ENCODE assay signal across 8 cellular contexts in the genomic region with DNA sequence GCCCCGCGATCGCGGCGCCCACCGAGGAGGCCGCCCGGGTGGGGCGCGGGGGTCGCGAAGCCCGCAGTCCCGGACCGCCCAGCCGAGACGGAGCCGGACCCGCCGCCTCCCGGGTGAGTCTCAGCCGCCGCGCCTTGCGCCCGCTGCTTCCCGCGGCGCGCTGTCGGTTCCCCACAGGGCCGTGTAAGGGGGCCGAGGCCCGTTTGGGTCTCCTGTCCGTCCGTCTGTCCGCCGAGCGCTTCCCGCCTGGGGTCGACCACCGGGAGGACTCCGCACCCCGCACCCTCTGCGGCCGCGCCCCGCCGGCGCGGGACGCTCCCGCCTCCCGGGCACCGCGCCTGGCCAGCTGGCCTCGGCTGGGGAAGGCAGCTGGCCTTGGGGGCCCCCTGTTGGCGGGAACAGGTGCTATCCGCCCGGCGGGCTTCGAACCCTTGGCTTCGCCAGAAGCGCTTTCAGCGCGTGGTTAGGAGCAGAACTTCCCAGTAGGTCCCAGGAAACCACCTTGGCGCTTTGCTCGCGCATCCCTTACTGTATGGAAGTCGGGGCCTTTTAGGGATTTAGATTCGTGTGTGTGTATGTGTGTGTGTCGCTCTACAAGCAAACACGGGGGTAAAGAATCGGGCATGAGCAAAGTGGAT. TPM values are rescaled to one million over a fixed set of nuclear protein-coding genes. Genes with fewer than 3 reads are reported as not detected.
DNase-seq lines count a peak whose midpoint lies in the region; ATAC-seq and TF ChIP-seq lines count a peak whose summit lies in the region.

No MANE protein-coding gene starts in this region.

- TF ChIP-seq CTCF in Loucy (conservative IDR thresholded peaks at IDR 0.05; ENCODE audit: low read length) (peak; percentile 37; the same call in 1 of the 2 replicates), fibroblast of pulmonary artery (IDR thresholded peaks at IDR 0.05; ENCODE audit: low read length, missing control alignments) (peak; percentile 46), upper lobe of left lung (IDR thresholded peaks at IDR 0.05) (peak; percentile 67 to 78 (median 74))
- peak; percentile 68 for TF ChIP-seq CTCF in activated CD8-positive, alpha-beta T cell treated with anti-CD3 and anti-CD28 coated beads for 36 hours (IDR thresholded peaks at IDR 0.05)

- no peaks in the 10 kb centered on the region for H3F3A ChIP-seq in Loucy (ENCODE audit: low read depth)

- no peaks in the 10 kb centered on the region for H3K9me3 ChIP-seq in Loucy (ENCODE audit: insufficient read depth, low read depth, low read length)
- no peaks in the 10 kb centered on the region for H3K9me3 ChIP-seq in naive thymus-derived CD4-positive, alpha-beta T cell (ENCODE audit: control insufficient read depth in 2 of 3, low read length in 3 of 3)
- H3K9me3 ChIP-seq in upper lobe of left lung = no peaks in the 10 kb centered on the region

- CTCF ChIA-PET in activated CD8-positive, alpha-beta T cell treated with anti-CD3 and anti-CD28 coated beads for 36 hours (lab: Charles Lee) = interaction anchor here (0.7 to 3.6 kb wide), 5 partner anchors 25 to 94 kb away, joined by 3 to 18 read pairs (median 4); no protein-coding TSS in a partner anchor
- CTCF ChIA-PET in naive thymus-derived CD4-positive, alpha-beta T cell (lab: Charles Lee) = no interaction called here

- H3K27me3 Mint-ChIP-seq in activated CD8-positive, alpha-beta T cell treated with anti-CD3 and anti-CD28 coated beads for 36 hours = peaks cover 44% of the 10 kb centered on the region
- H3K27me3 Mint-ChIP-seq in naive thymus-derived CD4-positive, alpha-beta T cell = peaks cover 41 to 71% (median 44%) of the 10 kb centered on the region in 5 donors

- peaks cover 23% of the 10 kb centered on the region for H3K4me1 Mint-ChIP-seq in activated CD8-positive, alpha-beta T cell treated with anti-CD3 and anti-CD28 coated beads for 36 hours (ENCODE audit: low read depth)
- H3K4me1 Mint-ChIP-seq in naive thymus-derived CD4-positive, alpha-beta T cell = peaks cover 8 to 43% (median 37%) of the 10 kb centered on the region in 7 donors

- no peaks in the 10 kb centered on the region for H3K9me2 ChIP-seq in Loucy (replicated peaks; ENCODE audit: low read depth, low read length)

- H3K4me1 ChIP-seq in Loucy (ENCODE audit: insufficient read depth, low read length, poor library complexity, severe bottlenecking) (no peaks in the 10 kb centered on the region), upper lobe of left lung (peaks cover 17 to 54% (median 46%) of the 10 kb centered on the region in 4 donors)
- H3K4me1 ChIP-seq in naive thymus-derived CD4-positive, alpha-beta T cell (ENCODE audit: control insufficient read depth in 2 of 2, insufficient read depth in 2 of 2, low read length in 2 of 2) = peaks cover 4 to 8% of the 10 kb centered on the region in 2 donors

- peak; percentile 65 for ATAC-seq in activated CD8-positive, alpha-beta T cell treated with anti-CD3 and anti-CD28 coated beads for 36 hours
- ATAC-seq in naive thymus-derived CD4-positive, alpha-beta T cell = peak; percentile 45
- ATAC-seq in upper lobe of left lung (ENCODE audit: low FRiP score in 2 of 2) = peak; percentile 48 to 76

- H3K79me2 ChIP-seq in Loucy (ENCODE audit: insufficient read depth, low read length) = no peaks in the 10 kb centered on the region

- 1% methylated on average over 34 of the region's 74 CpGs; no CpG with 5 or more reads in 1 of the 2 donors for WGBS in upper lobe of left lung, 2 donors

- H3K36me3 ChIP-seq in Loucy (ENCODE audit: insufficient read depth, low read length) (no peaks in the 10 kb centered on the region), upper lobe of left lung (no peaks in the 10 kb centered on the region)
- no peaks in the 10 kb centered on the region for H3K36me3 ChIP-seq in naive thymus-derived CD4-positive, alpha-beta T cell (ENCODE audit: control insufficient read depth in 2 of 3, insufficient read depth in 3 of 3, low read length in 3 of 3)

- TF ChIP-seq POLR2A in upper lobe of left lung (IDR thresholded peaks at IDR 0.05) = peak in 2 of 4 donors; percentile 2 to 55

- no peak overlapping the region for H2AFZ ChIP-seq in Loucy (ENCODE audit: low read length)

- H3K27ac Mint-ChIP-seq in activated CD8-positive, alpha-beta T cell treated with anti-CD3 and anti-CD28 coated beads for 36 hours = no peak overlapping the region
- no peak overlapping the region for H3K27ac Mint-ChIP-seq in naive thymus-derived CD4-positive, alpha-beta T cell

- no peaks in the 10 kb centered on the region for H4K20me1 ChIP-seq in Loucy (ENCODE audit: insufficient read depth, low read length, poor library complexity, severe bottlenecking)

- H3K4me3 ChIP-seq in Loucy (ENCODE audit: low read length, poor library complexity, severe bottlenecking) (no peak overlapping the region), fibroblast of pulmonary artery (replicated peaks; ENCODE audit: low read depth, low read length) (peak overlapping the region; percentile 63), upper lobe of left lung (peak overlapping the region; percentile 36 to 92 (median 70))
- H3K4me3 ChIP-seq in naive thymus-derived CD4-positive, alpha-beta T cell (ENCODE audit: low read length) = peak overlapping the region; percentile 20

- no peak overlapping the region for H3K27ac ChIP-seq in naive thymus-derived CD4-positive, alpha-beta T cell (ENCODE audit: low read depth, low read length)
- H3K27ac ChIP-seq in upper lobe of left lung = peak overlapping the region; percentile 88 to 93 (median 90)

- intact Hi-C loops in activated CD8-positive, alpha-beta T cell treated with anti-CD3 and anti-CD28 coated beads for 36 hours (cut with micrococcal nuclease) = loop anchor here (10.0 kb wide), 1 partner anchor 121 kb away; no protein-coding TSS in a partner anchor
- intact Hi-C loops in naive thymus-derived CD4-positive, alpha-beta T cell (cut with micrococcal nuclease) = no loop called here

- H3K9me3 Mint-ChIP-seq in activated CD8-positive, alpha-beta T cell treated with anti-CD3 and anti-CD28 coated beads for 36 hours = no peaks in the 10 kb centered on the region
- H3K9me3 Mint-ChIP-seq in naive thymus-derived CD4-positive, alpha-beta T cell = peaks cover 0 to 6% (median 0%) of the 10 kb centered on the region in 11 donors

- peak; percentile 9 to 15 for DNase-seq in NCI-H2081 (lab: John Stamatoyannopoulos, UW)
- no peak for DNase-seq in NCI-H2081 treated with DMSO at 0.1 percent for 48 hours (lab: John Stamatoyannopoulos, UW)
- DNase-seq in activated CD8-positive, alpha-beta T cell treated with anti-CD3 and anti-CD28 coated beads for 36 hours = peak; percentile 43
- DNase-seq in fibroblast of pulmonary artery (ENCODE audit: low read depth) = peak; percentile 64
- DNase-seq in naive thymus-derived CD4-positive, alpha-beta T cell = peak in 2 of 9 donors; percentile 5 to 51
- peak; percentile 48 to 93 for DNase-seq in upper lobe of left lung
- DNase-seq in NK-92 (lab: John Stamatoyannopoulos, UW; ENCODE audit: unreplicated experiment) = no peak

- peak overlapping the region; percentile 18 for H3K4me3 Mint-ChIP-seq in activated CD8-positive, alpha-beta T cell treated with anti-CD3 and anti-CD28 coated beads for 36 hours
- peak overlapping the region; percentile 60 to 81 (median 76) for H3K4me3 Mint-ChIP-seq in naive thymus-derived CD4-positive, alpha-beta T cell

- POLR2A ChIA-PET in activated CD8-positive, alpha-beta T cell treated with anti-CD3 and anti-CD28 coated beads for 36 hours (lab: Charles Lee) = no interaction called here
- POLR2A ChIA-PET in naive thymus-derived CD4-positive, alpha-beta T cell (lab: Charles Lee) = no interaction called here

- no peak overlapping the region for H3K4me2 ChIP-seq in Loucy (ENCODE audit: low read depth, low read length, poor library complexity, severe bottlenecking)

- no peak for TF ChIP-seq EP300 in upper lobe of left lung (IDR thresholded peaks at IDR 0.05)

- no peak overlapping the region for H3K9ac ChIP-seq in Loucy (ENCODE audit: low read depth, low read length, poor library complexity, severe bottlenecking)

- H3K27me3 ChIP-seq in Loucy (ENCODE audit: insufficient read depth, low read length, poor library complexity, severe bottlenecking) (peaks cover 12% of the 10 kb centered on the region), upper lobe of left lung (peaks cover 0 to 4% (median 2%) of the 10 kb centered on the region in 4 donors)
- peaks cover 0 to 5% of the 10 kb centered on the region in 2 donors for H3K27me3 ChIP-seq in naive thymus-derived CD4-positive, alpha-beta T cell (ENCODE audit: control insufficient read depth in 2 of 2, insufficient read depth in 2 of 2, low read length in 2 of 2)

- no peaks in the 10 kb centered on the region for H3K36me3 Mint-ChIP-seq in activated CD8-positive, alpha-beta T cell treated with anti-CD3 and anti-CD28 coated beads for 36 hours (ENCODE audit: low read depth)
- H3K36me3 Mint-ChIP-seq in naive thymus-derived CD4-positive, alpha-beta T cell = peaks cover 0 to 5% (median 0%) of the 10 kb centered on the region in 5 donors

RNA-seq across cellular contexts. Expression of a gene that starts 0.4 kb away (rescaled TPM):
- total RNA-seq in activated CD8-positive, alpha-beta T cell treated with anti-CD3 and anti-CD28 coated beads for 36 hours = not detected
- under 1 TPM in 4 of 5 experiments, not detected in 1; 0.16 to 0.79 (median 0.56) TPM for total RNA-seq in naive thymus-derived CD4-positive, alpha-beta T cell
- not detected for polyA plus RNA-seq in naive thymus-derived CD4-positive, alpha-beta T cell
- total RNA-seq in upper lobe of left lung = 10 to 100 TPM in 4 of 6 donors, 1 to 10 TPM in 2; 6.3 to 22.4 (median 14.6) TPM

Comparison
In these comparisons a context has a peak if more than half of its experiments do, and no peak if none do; other contexts are left out.
1. DNase-seq: peak in NCI-H2081 (2 of 2), activated CD8-positive, alpha-beta T cell treated with anti-CD3 and anti-CD28 coated beads for 36 hours (single experiment), fibroblast of pulmonary artery (single experiment) and upper lobe of left lung (2 of 2); none in NCI-H2081 treated with DMSO at 0.1 percent for 48 hours (single experiment) and NK-92 (single experiment).
2. RNA of a gene that starts 0.4 kb away (total RNA-seq): 6.3 to 22.4 TPM in upper lobe of left lung; 0.16 to 0.79 TPM in naive thymus-derived CD4-positive, alpha-beta T cell and not detected in activated CD8-positive, alpha-beta T cell treated with anti-CD3 and anti-CD28 coated beads for 36 hours; every median in the first group is over 4 times any median in the second.
3. Peak in every context shown above with its lines, with median percentiles within 50 percentile points of each other: CTCF ChIP-seq and ATAC-seq.